ENCODE assay signal across 34 cellular contexts in genomic region chr3:169615833-169616232, GRCh38. TPM values are rescaled to one million over a fixed set of nuclear protein-coding genes. Genes with fewer than 3 reads are reported as not detected.
"Had no signal": no experiment of that assay in that cellular context is flagged by ENCODE, and none has a peak within 500 bp of the region (broad histone marks: within the 10 kb centered on the region; RNA-seq: fewer than 3 reads in every experiment).

No MANE protein-coding gene starts in this region.

- H3K4me1 ChIP-seq: colonic mucosa, foreskin keratinocyte, prostate gland, testis had no signal

- H3K36me3 Mint-ChIP-seq: activated naive CD4-positive, alpha-beta T cell treated with anti-CD3 and anti-CD28 coated beads, Interleukin-2, amount 50 U/mL, for 72 hours; immature natural killer cell; mesothelial cell of epicardium; naive thymus-derived CD4-positive, alpha-beta T cell; type B pancreatic cell had no signal

- H3K4me1 Mint-ChIP-seq: activated B cell treated with CpG ODN at 0.5 μM for 24 hours; immature natural killer cell; naive thymus-derived CD4-positive, alpha-beta T cell; neural crest cell had no signal

- H3K27ac ChIP-seq: body of pancreas, cardiac muscle cell, colonic mucosa, esophagus muscularis mucosa, foreskin keratinocyte, heart left ventricle, pancreas, prostate gland, skin epidermis, testis had no signal

- H3K4me3 Mint-ChIP-seq: activated B cell treated with CpG ODN at 0.5 μM for 24 hours; activated CD8-positive, alpha-beta T cell treated with anti-CD3 and anti-CD28 coated beads for 36 hours; activated T-cell treated with anti-CD3 and anti-CD28 coated beads, Interleukin-2, amount 50 U/mL, for 4 hours; effector memory CD8-positive, alpha-beta T cell; immature natural killer cell; mesothelial cell of epicardium; naive thymus-derived CD4-positive, alpha-beta T cell; neural crest cell; type B pancreatic cell had no signal

- DNase-seq: activated B cell treated with CpG ODN at 0.5 μM for 24 hours; activated CD4-positive, alpha-beta T cell treated with anti-CD3 and anti-CD28 coated beads, Interleukin-2, amount 50 U/mL, for 1 hour; activated CD8-positive, alpha-beta T cell treated with anti-CD3 and anti-CD28 coated beads for 36 hours; activated T-cell treated with anti-CD3 and anti-CD28 coated beads, Interleukin-2, amount 50 U/mL, for 4 hours; anterior cingulate cortex; body of pancreas; cerebellar nuclear complex; colonic mucosa; effector memory CD8-positive, alpha-beta T cell; foreskin keratinocyte; heart left ventricle; hypothalamus; immature natural killer cell; kidney; left colon; naive thymus-derived CD4-positive, alpha-beta T cell; nucleus accumbens; pancreas; retina; stimulated activated CD4-positive, alpha-beta T cell treated with anti-CD3 and anti-CD28 coated beads, Interleukin-12 subunit alpha, Interleukin-12 subunit beta, amount 100 ng/mL, for 4 hours; stimulated activated CD4-positive, alpha-beta T cell treated with anti-CD3 and anti-CD28 coated beads, Interleukin-4, amount 100 ng/mL, for 1 hour; stimulated activated naive CD8-positive, alpha-beta T cell treated with anti-CD3 and anti-CD28 coated beads, Interleukin-15, Interleukin-2, amounts not matched to agents 100 U/mL and 50 U/mL, for 24 hours; testis had no signal

- H3K9me3 Mint-ChIP-seq: activated B cell treated with CpG ODN at 0.5 μM for 24 hours; activated CD8-positive, alpha-beta T cell treated with anti-CD3 and anti-CD28 coated beads for 36 hours; activated naive CD4-positive, alpha-beta T cell treated with anti-CD3 and anti-CD28 coated beads, Interleukin-2, amount 50 U/mL, for 72 hours; activated T-cell treated with anti-CD3 and anti-CD28 coated beads, Interleukin-2, amount 50 U/mL, for 4 hours; activated T-helper 2 cell treated with anti-CD3 and anti-CD28 coated beads, Interferon-gamma antibody, Interleukin-2, Interleukin-4, amounts not matched to agents 10 μg/mL and 5 μg/mL and 100 μg/mL, durations not matched to agents 14 hours and 24 hours and 36 hours; effector memory CD8-positive, alpha-beta T cell; mesothelial cell of epicardium; naive thymus-derived CD4-positive, alpha-beta T cell; neural crest cell; type B pancreatic cell had no signal

- H3K4me3 ChIP-seq: body of pancreas, cardiac muscle cell, colonic mucosa, esophagus muscularis mucosa, heart left ventricle, pancreas, prostate gland, skin epidermis, testis had no signal

- H3K9me3 ChIP-seq: body of pancreas, colonic mucosa, esophagus muscularis mucosa, heart left ventricle, pancreas, prostate gland, testis had no signal

- H3K27ac Mint-ChIP-seq: activated B cell treated with CpG ODN at 0.5 μM for 24 hours; activated CD8-positive, alpha-beta T cell treated with anti-CD3 and anti-CD28 coated beads for 36 hours; activated naive CD4-positive, alpha-beta T cell treated with anti-CD3 and anti-CD28 coated beads, Interleukin-2, amount 50 U/mL, for 72 hours; activated T-helper 2 cell treated with anti-CD3 and anti-CD28 coated beads, Interferon-gamma antibody, Interleukin-2, Interleukin-4, amounts not matched to agents 10 μg/mL and 5 μg/mL and 100 μg/mL, durations not matched to agents 14 hours and 24 hours and 36 hours; effector memory CD8-positive, alpha-beta T cell; immature natural killer cell; mesothelial cell of epicardium; naive thymus-derived CD4-positive, alpha-beta T cell; type B pancreatic cell had no signal

- ATAC-seq: activated CD8-positive, alpha-beta T cell treated with anti-CD3 and anti-CD28 coated beads for 36 hours; activated naive CD4-positive, alpha-beta T cell treated with anti-CD3 and anti-CD28 coated beads, Interleukin-2, amount 50 U/mL, for 72 hours; activated T-cell treated with anti-CD3 and anti-CD28 coated beads, Interleukin-2, amount 50 U/mL, for 4 hours; body of pancreas; effector memory CD8-positive, alpha-beta T cell; foreskin keratinocyte; heart left ventricle; left colon; naive thymus-derived CD4-positive, alpha-beta T cell; pancreas; sciatic nerve; stimulated activated naive CD8-positive, alpha-beta T cell treated with anti-CD3 and anti-CD28 coated beads, Interleukin-15, Interleukin-2, amounts not matched to agents 100 U/mL and 50 U/mL, for 24 hours had no signal

- H3K36me3 ChIP-seq: cardiac muscle cell, colonic mucosa, esophagus muscularis mucosa, heart left ventricle, pancreas, prostate gland had no signal

- H3K27me3 ChIP-seq: body of pancreas, cardiac muscle cell, colonic mucosa, esophagus muscularis mucosa, pancreas, testis had no signal

RNA-seq across cellular contexts. Expression of gene MECOM, which starts 47.7 kb away (rescaled TPM):
- total RNA-seq: activated CD8-positive, alpha-beta T cell treated with anti-CD3 and anti-CD28 coated beads for 36 hours; activated naive CD4-positive, alpha-beta T cell treated with anti-CD3 and anti-CD28 coated beads, Interleukin-2, amount 50 U/mL, for 72 hours; activated T-helper 2 cell treated with anti-CD3 and anti-CD28 coated beads, Interferon-gamma antibody, Interleukin-2, Interleukin-4, amounts not matched to agents 10 μg/mL and 5 μg/mL and 100 μg/mL, durations not matched to agents 14 hours and 24 hours and 36 hours; T-helper 2 cell treated with Interferon-gamma antibody and Interleukin-4, amounts not matched to agents 100 ng/mL and 5 ng/mL, for 36 hours had no signal
- polyA plus RNA-seq: immature natural killer cell; naive thymus-derived CD4-positive, alpha-beta T cell had no signal
